ENCODE assay signal across 1 cellular context in the genomic region with DNA sequence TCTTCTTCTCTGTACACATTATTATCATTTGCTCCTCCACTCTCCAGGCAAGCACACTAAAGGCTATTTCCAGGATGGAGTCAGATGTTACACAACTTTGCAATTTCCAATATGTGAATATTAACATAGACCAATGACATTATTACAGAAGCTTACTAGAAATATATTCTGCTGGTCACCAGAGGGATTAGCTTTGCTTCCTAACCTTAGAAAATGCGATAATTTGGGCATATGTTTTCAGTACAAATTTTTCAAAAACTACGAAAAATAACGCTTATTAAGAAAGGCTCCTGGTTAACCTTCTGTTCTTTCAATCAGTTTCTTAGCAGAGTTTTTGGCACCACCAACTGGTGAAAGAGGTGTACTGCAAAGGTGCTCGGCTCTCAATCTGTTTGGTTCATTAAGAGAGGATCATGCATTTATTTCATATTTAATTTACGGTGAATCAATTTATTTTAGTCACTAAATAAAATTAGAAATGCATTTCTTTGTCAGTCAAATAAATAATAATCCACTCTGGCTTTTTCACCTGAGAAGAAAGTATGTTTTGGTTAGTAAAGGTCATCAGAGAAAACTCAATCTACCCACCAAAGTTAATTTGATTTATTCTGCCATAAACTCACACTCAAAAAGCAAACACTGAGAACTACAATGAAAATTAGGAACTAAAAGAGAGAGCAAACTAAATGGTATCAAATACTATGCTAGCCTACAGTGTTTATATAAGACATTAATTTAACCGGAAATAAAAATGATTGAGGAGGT.
A peak's percentile ranks its signal among the peaks of the same experiment; 100 is the strongest.
TF ChIP-seq lines count a peak whose summit lies in the region.

No MANE protein-coding gene starts in this region.

TF ChIP-seq in H1, 55 proteins besides CTCF, POLR2A, EP300 and RAD21:
- no peak for TF ChIP-seq BCL11A (IDR thresholded peaks at IDR 0.05; ENCODE audit: low read depth in 2 of 2, low read length in 2 of 2)
- TF ChIP-seq, protein P1, sequence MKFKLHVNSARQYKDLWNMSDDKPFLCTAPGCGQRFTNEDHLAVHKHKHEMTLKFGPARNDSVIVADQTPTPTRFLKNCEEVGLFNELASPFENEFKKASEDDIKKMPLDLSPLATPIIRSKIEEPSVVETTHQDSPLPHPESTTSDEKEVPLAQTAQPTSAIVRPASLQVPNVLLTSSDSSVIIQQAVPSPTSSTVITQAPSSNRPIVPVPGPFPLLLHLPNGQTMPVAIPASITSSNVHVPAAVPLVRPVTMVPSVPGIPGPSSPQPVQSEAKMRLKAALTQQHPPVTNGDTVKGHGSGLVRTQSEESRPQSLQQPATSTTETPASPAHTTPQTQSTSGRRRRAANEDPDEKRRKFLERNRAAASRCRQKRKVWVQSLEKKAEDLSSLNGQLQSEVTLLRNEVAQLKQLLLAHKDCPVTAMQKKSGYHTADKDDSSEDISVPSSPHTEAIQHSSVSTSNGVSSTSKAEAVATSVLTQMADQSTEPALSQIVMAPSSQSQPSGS (IDR thresholded peaks at IDR 0.05; ENCODE audit: low read length), result 0 out of 2 replicates have a peak, but pooled peaks have one; percentile 56
- no peak for TF ChIP-seq KDM5A (IDR thresholded peaks at IDR 0.05; ENCODE audit: low read length)
